1 cellular context compared by ENCODE assay signal in genomic region chr12:65937181-65937641, GRCh38.
A peak's percentile ranks its signal among the peaks of the same experiment; 100 is the strongest.
TF ChIP-seq lines count a peak whose summit lies in the region.

No MANE protein-coding gene starts in this region.

TF ChIP-seq in HepG2, 621 proteins besides CTCF, POLR2A, EP300 and RAD21 (continued from another document and continues in another):
- TF ChIP-seq ZNF280B (CRISPR knock-in tag; IDR thresholded peaks at IDR 0.05; ENCODE audit: borderline replicate concordance), result no peak
- TF ChIP-seq NBN (conservative IDR thresholded peaks at IDR 0.05), result no peak
- TF ChIP-seq ZNF407 (CRISPR knock-in tag; IDR thresholded peaks at IDR 0.05; ENCODE audit: not compliant biosample characterization), result no peak
- no peak for TF ChIP-seq THAP8 (CRISPR knock-in tag; IDR thresholded peaks at IDR 0.05; ENCODE audit: borderline replicate concordance)
- TF ChIP-seq CEBPZ (IDR thresholded peaks at IDR 0.05; ENCODE audit: low read length), result no peak
- TF ChIP-seq ISL2 (CRISPR knock-in tag; IDR thresholded peaks at IDR 0.05), result peak; percentile 84
- no peak for TF ChIP-seq ZNF782 (CRISPR knock-in tag; IDR thresholded peaks at IDR 0.05; ENCODE audit: borderline replicate concordance)
- no peak for TF ChIP-seq TBL1XR1 (IDR thresholded peaks at IDR 0.05; ENCODE audit: borderline replicate concordance, low read length, partially characterized antibody)
- no peak for TF ChIP-seq ZNF576 (CRISPR knock-in tag; IDR thresholded peaks at IDR 0.05)
- TF ChIP-seq ZFP62 (CRISPR knock-in tag; IDR thresholded peaks at IDR 0.05), result no peak
- TF ChIP-seq ISX (CRISPR knock-in tag; conservative IDR thresholded peaks at IDR 0.05), result no peak
- TF ChIP-seq TRIM22 (IDR thresholded peaks at IDR 0.05), result no peak
- TF ChIP-seq CENPBD1 (CRISPR knock-in tag; IDR thresholded peaks at IDR 0.05; ENCODE audit: borderline replicate concordance, low read depth), result no peak
- TF ChIP-seq AFF4 (CRISPR knock-in tag; IDR thresholded peaks at IDR 0.05), result no peak
- TF ChIP-seq ZBTB3 (CRISPR knock-in tag; IDR thresholded peaks at IDR 0.05; ENCODE audit: borderline replicate concordance, low read depth), result 0 out of 2 replicates have a peak, but pooled peaks have one; percentile 37
- TF ChIP-seq ZFP37 (CRISPR knock-in tag; IDR thresholded peaks at IDR 0.05; ENCODE audit: borderline replicate concordance), result no peak
- TF ChIP-seq GATAD2A (CRISPR knock-in tag; IDR thresholded peaks at IDR 0.05), result peak; percentile 70
- no peak for TF ChIP-seq ZSCAN12 (CRISPR knock-in tag; IDR thresholded peaks at IDR 0.05)
- no peak; the same call in 1 of the 2 replicates for TF ChIP-seq PATZ1 (CRISPR knock-in tag; IDR thresholded peaks at IDR 0.05)
- no peak for TF ChIP-seq HDAC6 (IDR thresholded peaks at IDR 0.05; ENCODE audit: low read depth, low read length)
- no peak for TF ChIP-seq ZNF616 (CRISPR knock-in tag; IDR thresholded peaks at IDR 0.05; ENCODE audit: low read depth)
- no peak for TF ChIP-seq RNF219 (CRISPR knock-in tag; IDR thresholded peaks at IDR 0.05)
- TF ChIP-seq TP53 (CRISPR knock-in tag; conservative IDR thresholded peaks at IDR 0.05), result no peak
- TF ChIP-seq NFYC (CRISPR knock-in tag; IDR thresholded peaks at IDR 0.05), result no peak
- TF ChIP-seq BATF2 (CRISPR knock-in tag; IDR thresholded peaks at IDR 0.05), result no peak
- TF ChIP-seq ZNF672 (CRISPR knock-in tag; IDR thresholded peaks at IDR 0.05), result no peak
